Comparison of ENCODE assay signal across 14 cellular contexts in genomic region chr7:132004528-132004927, GRCh38.
DNase-seq lines count a peak whose midpoint lies in the region; ATAC-seq and TF ChIP-seq lines count a peak whose summit lies in the region.
"Had no signal": no experiment of that assay in that cellular context is flagged by ENCODE, and none has a peak within 500 bp of the region (broad histone marks: within the 10 kb centered on the region; RNA-seq: fewer than 3 reads in every experiment).

No MANE protein-coding gene starts in this region.

- H3K9me3 ChIP-seq in BE2C (no peaks in the 10 kb centered on the region), HAP-1 (no peaks in the 10 kb centered on the region)
- H3K9me3 ChIP-seq: Caco-2 had no signal

- in situ Hi-C loops in brain microvascular endothelial cell (cut with HindIII; ENCODE audit: low pct_ligation_motif_present, low sequenced_read_pairs): no loop called here
- in situ Hi-C loops in HAP-1 (cut with MboI; ENCODE audit: low sequenced_read_pairs): no loop called here

- H3K4me3 ChIP-seq in BE2C (ENCODE audit: low read depth, low read length) (no peak overlapping the region), LNCaP clone FGC (ENCODE audit: low read depth, low read length) (no peak overlapping the region), brain microvascular endothelial cell (ENCODE audit: low read depth, low read length) (no peak overlapping the region), HAP-1 (no peak overlapping the region)
- H3K4me3 ChIP-seq: transverse colon had no signal

- DNase-seq in BE2C: peak; percentile 89
- no peak for DNase-seq in LNCaP clone FGC (ENCODE audit: low read depth)
- no peak for DNase-seq in brain microvascular endothelial cell
- DNase-seq in left kidney (ENCODE audit: low read depth, low spot score): peak; percentile 51
- no peak for DNase-seq in NCI-H1436 treated with DMSO at 0.1 percent for 48 hours (lab: John Stamatoyannopoulos, UW)
- DNase-seq in HAP-1 (ENCODE audit: low spot score in 2 of 2): no peak
- no peak for DNase-seq in SKM-1 treated with dmso at 0.1 percent for 144 hours (lab: John Stamatoyannopoulos, UW; ENCODE audit: unreplicated experiment)
- DNase-seq: activated T-cell treated with anti-CD3 and anti-CD28 coated beads, Interleukin-2, amount 50 U/mL, for 72 hours; H7; NCI-H2227 treated with DMSO at 0.1 percent for 48 hours; stimulated activated CD4-positive, alpha-beta T cell treated with anti-CD3 and anti-CD28 coated beads, Interleukin-4, amount 100 ng/mL, for 24 hours; transverse colon had no signal

- H3K4me1 ChIP-seq in BE2C (peaks cover 17% of the 10 kb centered on the region), HAP-1 (no peaks in the 10 kb centered on the region)
- H3K4me1 ChIP-seq: Caco-2, transverse colon had no signal

- peak; percentile 91 for TF ChIP-seq CTCF in BE2C (IDR thresholded peaks at IDR 0.05; ENCODE audit: low read depth, low read length)
- TF ChIP-seq CTCF in LNCaP clone FGC (IDR thresholded peaks at IDR 0.05; ENCODE audit: control insufficient read depth, extremely low read depth, insufficient read depth): peak; percentile 42
- peak; percentile 42 for TF ChIP-seq CTCF in brain microvascular endothelial cell (IDR thresholded peaks at IDR 0.05; ENCODE audit: low read depth, low read length, missing control alignments)

- no peaks in the 10 kb centered on the region for H3K36me3 ChIP-seq in BE2C
- H3K36me3 ChIP-seq in brain microvascular endothelial cell (replicated peaks): no peaks in the 10 kb centered on the region
- no peaks in the 10 kb centered on the region for H3K36me3 ChIP-seq in HAP-1 (replicated peaks)
- H3K36me3 ChIP-seq: transverse colon had no signal

- no peak for ATAC-seq in HG02610 (IDR thresholded peaks at IDR 0.05; ENCODE audit: unreplicated experiment)
- ATAC-seq: activated T-cell treated with anti-CD3 and anti-CD28 coated beads, Interleukin-2, amount 50 U/mL, for 72 hours had no signal

- H3K27ac ChIP-seq in brain microvascular endothelial cell: no peak overlapping the region
- H3K27ac ChIP-seq: transverse colon had no signal

- H3K27me3 ChIP-seq in BE2C (no peaks in the 10 kb centered on the region), brain microvascular endothelial cell (replicated peaks) (no peaks in the 10 kb centered on the region), HAP-1 (ENCODE audit: low read depth) (0 out of 2 replicates have a peak, but pooled peaks cover 8% of the 10 kb centered on the region)
- H3K27me3 ChIP-seq: transverse colon had no signal

Comparison
In these comparisons a context has a peak if more than half of its experiments do, and no peak if none do; other contexts are left out.
1. DNase-seq: peak in BE2C (single experiment) and left kidney (single experiment); none in LNCaP clone FGC (single experiment), brain microvascular endothelial cell (single experiment), NCI-H1436 treated with DMSO at 0.1 percent for 48 hours (single experiment), HAP-1 (0 of 2) and SKM-1 treated with dmso at 0.1 percent for 144 hours (single experiment).
2. Peak in every context shown above with its lines, with median percentiles within 50 percentile points of each other: CTCF ChIP-seq.